ENCODE assay signal across 23 cellular contexts in genomic region chr12:62299617-62300016, GRCh38. TPM values are rescaled to one million over a fixed set of nuclear protein-coding genes. Genes with fewer than 3 reads are reported as not detected.
DNase-seq lines count a peak whose midpoint lies in the region; ATAC-seq, FAIRE-seq and TF ChIP-seq lines count a peak whose summit lies in the region.
"Had no signal": no experiment of that assay in that cellular context is flagged by ENCODE, and none has a peak within 500 bp of the region (broad histone marks: within the 10 kb centered on the region; RNA-seq: fewer than 3 reads in every experiment).

No MANE protein-coding gene starts in this region.

- FAIRE-seq in astrocyte (lab: Jason Lieb, UNC) (no peak), D721Med (lab: Jason Lieb, UNC) (no peak)

- H3K79me2 ChIP-seq in astrocyte (ENCODE audit: insufficient read depth, low read length) = peaks cover 44% of the 10 kb centered on the region

- no peak overlapping the region for H3K9ac ChIP-seq in astrocyte (ENCODE audit: low read length)

- H3K27me3 Mint-ChIP-seq in stimulated activated naive CD8-positive, alpha-beta T cell treated with anti-CD3 and anti-CD28 coated beads, Interleukin-15, Interleukin-2, amounts not matched to agents 100 ng/mL and 50 ng/mL, for 24 hours = no peaks in the 10 kb centered on the region
- no peaks in the 10 kb centered on the region for H3K27me3 Mint-ChIP-seq in astrocyte (ENCODE audit: low read depth, unreplicated experiment)
- H3K27me3 Mint-ChIP-seq: B cell; CD4-positive, alpha-beta T cell; IgD-negative memory B cell had no signal

- no peak overlapping the region for H3K4me3 ChIP-seq in astrocyte (ENCODE audit: insufficient read depth, low read depth, low read length)
- H3K4me3 ChIP-seq: GM23338, MG63, SJCRH30 had no signal

- TF ChIP-seq CTCF in astrocyte (IDR thresholded peaks at IDR 0.05; ENCODE audit: insufficient read depth, low read depth, low read length) (no peak), D721Med (IDR thresholded peaks at IDR 0.05; ENCODE audit: insufficient read depth, missing control alignments) (no peak)

- H3K27ac ChIP-seq in astrocyte (ENCODE audit: low read depth, low read length) = no peak overlapping the region
- H3K27ac ChIP-seq: SJCRH30 had no signal

- H3K9me3 ChIP-seq in astrocyte (ENCODE audit: insufficient read depth, low read depth, low read length) = no peaks in the 10 kb centered on the region
- H3K9me3 ChIP-seq: SJCRH30 had no signal

- ATAC-seq in stimulated activated naive CD8-positive, alpha-beta T cell treated with anti-CD3 and anti-CD28 coated beads, Interleukin-15, Interleukin-2, amounts not matched to agents 100 U/mL and 50 U/mL, for 24 hours = no peak
- no peak for ATAC-seq in GM19351 (IDR thresholded peaks at IDR 0.05; ENCODE audit: unreplicated experiment)
- ATAC-seq: GM23338 had no signal

- no peak overlapping the region for H3K4me3 Mint-ChIP-seq in stimulated activated naive CD8-positive, alpha-beta T cell treated with anti-CD3 and anti-CD28 coated beads, Interleukin-15, Interleukin-2, amounts not matched to agents 100 ng/mL and 50 ng/mL, for 24 hours
- peak overlapping the region; percentile 27 for H3K4me3 Mint-ChIP-seq in astrocyte (ENCODE audit: unreplicated experiment)
- H3K4me3 Mint-ChIP-seq: B cell; CD4-positive, alpha-beta T cell; GM23338 had no signal

- H3K36me3 Mint-ChIP-seq in stimulated activated naive CD8-positive, alpha-beta T cell treated with anti-CD3 and anti-CD28 coated beads, Interleukin-15, Interleukin-2, amounts not matched to agents 100 ng/mL and 50 ng/mL, for 24 hours (ENCODE audit: low read depth) = peaks cover 100% of the 10 kb centered on the region
- H3K36me3 Mint-ChIP-seq in astrocyte (ENCODE audit: low read depth, unreplicated experiment) = peaks cover 45% of the 10 kb centered on the region

- DNase-seq in NCI-H345 (lab: John Stamatoyannopoulos, UW) = peak; percentile 3
- no peak for DNase-seq in NCI-H345 treated with DMSO at 0.1 percent for 48 hours (lab: John Stamatoyannopoulos, UW; ENCODE audit: unreplicated experiment)
- no peak for DNase-seq in stimulated activated naive CD8-positive, alpha-beta T cell treated with anti-CD3 and anti-CD28 coated beads, Interleukin-15, Interleukin-2, amounts not matched to agents 100 U/mL and 50 U/mL, for 24 hours
- DNase-seq in astrocyte (ENCODE audit: low read depth) = no peak
- no peak for DNase-seq in D721Med (ENCODE audit: insufficient read length, low spot score)
- DNase-seq in NCI-H2107 treated with DMSO at 0.1 percent for 48 hours (lab: John Stamatoyannopoulos, UW; ENCODE audit: unreplicated experiment) = no peak
- DNase-seq: Caco-2; CD4-positive, alpha-beta T cell; DMS153; GDM1; HCEC 1CT; Kasumi-1; MG63; NCI-H1048; NCI-H1694; NCI-H2171 treated with DMSO at 0.1 percent for 48 hours; NCI-H748 treated with DMSO at 0.1 percent for 48 hours; SJCRH30 had no signal

- peaks cover 69% of the 10 kb centered on the region for H3K4me1 Mint-ChIP-seq in stimulated activated naive CD8-positive, alpha-beta T cell treated with anti-CD3 and anti-CD28 coated beads, Interleukin-15, Interleukin-2, amounts not matched to agents 100 ng/mL and 50 ng/mL, for 24 hours (ENCODE audit: low read depth)
- H3K4me1 Mint-ChIP-seq in astrocyte (ENCODE audit: low read depth, unreplicated experiment) = peaks cover 12% of the 10 kb centered on the region
- H3K4me1 Mint-ChIP-seq: GM23338 had no signal

- H3K9me3 Mint-ChIP-seq in stimulated activated naive CD8-positive, alpha-beta T cell treated with anti-CD3 and anti-CD28 coated beads, Interleukin-15, Interleukin-2, amounts not matched to agents 100 ng/mL and 50 ng/mL, for 24 hours = peaks cover 17% of the 10 kb centered on the region
- H3K9me3 Mint-ChIP-seq in astrocyte (ENCODE audit: unreplicated experiment) = no peaks in the 10 kb centered on the region

- H4K20me1 ChIP-seq in astrocyte (ENCODE audit: insufficient read depth, low read length) = peaks cover 48% of the 10 kb centered on the region

- H3K4me1 ChIP-seq in astrocyte (ENCODE audit: insufficient read depth, low read length) = no peaks in the 10 kb centered on the region
- H3K4me1 ChIP-seq: Caco-2, SJCRH30 had no signal

- H3K4me2 ChIP-seq in astrocyte (ENCODE audit: low read length) = no peak overlapping the region
- H3K4me2 ChIP-seq: GM23338 had no signal

- no peak overlapping the region for H2AFZ ChIP-seq in astrocyte (ENCODE audit: low read depth, low read length)
- H2AFZ ChIP-seq: GM23338 had no signal

- no peaks in the 10 kb centered on the region for H3K27me3 ChIP-seq in astrocyte (ENCODE audit: insufficient read depth, low read length)
- H3K27me3 ChIP-seq: MG63, SJCRH30 had no signal

- peaks cover 15% of the 10 kb centered on the region for H3K36me3 ChIP-seq in astrocyte (ENCODE audit: insufficient read depth, low read length)

- H3K27ac Mint-ChIP-seq in stimulated activated naive CD8-positive, alpha-beta T cell treated with anti-CD3 and anti-CD28 coated beads, Interleukin-15, Interleukin-2, amounts not matched to agents 100 ng/mL and 50 ng/mL, for 24 hours = peak overlapping the region; percentile 37
- H3K27ac Mint-ChIP-seq in astrocyte (ENCODE audit: unreplicated experiment) = no peak overlapping the region
- H3K27ac Mint-ChIP-seq: B cell; CD4-positive, alpha-beta T cell; GM23338; IgD-negative memory B cell had no signal

RNA-seq across cellular contexts. Expression of gene USP15, which starts 39.4 kb away (rescaled TPM):
- 68.5 and 81.9 TPM in 2 replicates for total RNA-seq in astrocyte
